19 cellular contexts compared by ENCODE assay signal in the genomic region with DNA sequence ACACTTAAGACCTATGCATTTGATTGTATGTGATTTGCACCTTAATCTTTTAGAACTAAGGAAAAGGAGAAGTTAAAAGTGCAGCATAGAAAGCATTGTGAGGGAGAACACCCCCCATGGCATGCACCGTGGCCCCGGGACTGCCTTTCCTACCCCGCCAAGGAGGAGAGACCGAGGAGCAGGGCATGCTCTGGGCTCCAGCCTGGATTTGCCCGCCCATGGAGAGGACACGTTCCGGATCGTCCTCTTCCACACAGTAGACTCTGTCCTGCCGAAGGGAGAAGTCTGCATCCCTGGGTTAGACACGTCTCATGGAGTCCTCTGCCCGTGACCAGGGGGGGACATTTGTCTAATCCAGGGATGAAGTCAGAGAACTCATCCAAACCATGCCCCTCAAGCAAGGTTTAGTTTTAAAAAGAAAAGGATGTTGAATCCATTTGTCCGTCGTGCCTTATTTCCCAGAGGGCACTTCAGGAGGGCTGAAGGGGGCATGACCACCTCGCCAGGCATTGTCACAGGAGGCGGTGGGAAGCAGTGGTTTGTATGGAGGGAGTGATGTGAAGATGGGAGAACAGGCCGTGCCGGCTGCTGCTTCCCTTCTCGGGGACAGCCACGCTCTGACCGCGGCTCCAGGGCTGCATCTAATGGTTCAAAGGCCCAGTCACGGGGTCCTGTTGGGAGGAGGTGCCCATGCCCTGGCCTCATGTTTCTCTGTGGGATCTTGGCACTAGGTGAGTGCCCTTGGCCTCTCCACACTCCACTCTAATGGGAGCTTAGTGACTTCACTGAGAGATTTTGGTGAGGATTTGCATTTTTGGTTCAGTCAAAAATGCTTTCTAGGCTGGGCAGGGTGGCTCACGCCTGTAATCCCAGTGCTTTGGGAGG.
DNase-seq lines count a peak whose midpoint lies in the region; ATAC-seq and TF ChIP-seq lines count a peak whose summit lies in the region.
"Had no signal": no experiment of that assay in that cellular context is flagged by ENCODE, and none has a peak within 500 bp of the region (broad histone marks: within the 10 kb centered on the region; RNA-seq: fewer than 3 reads in every experiment).

No MANE protein-coding gene starts in this region.

- H3K9me2 ChIP-seq in PC-3 (replicated peaks; ENCODE audit: low read length) = no peaks in the 10 kb centered on the region

- H3K4me2 ChIP-seq in PC-3 (ENCODE audit: low read length) = no peak overlapping the region
- H3K4me2 ChIP-seq: KMS-11 had no signal

- peak overlapping the region; percentile 29 for H3K27ac Mint-ChIP-seq in activated naive CD8-positive, alpha-beta T cell treated with anti-CD3 and anti-CD28 coated beads, Interleukin-2, amount 50 U/mL, for 24 hours
- H3K27ac Mint-ChIP-seq in activated naive CD8-positive, alpha-beta T cell treated with anti-CD3 and anti-CD28 coated beads for 36 hours = no peak overlapping the region
- H3K27ac Mint-ChIP-seq: B cell had no signal

- intact Hi-C loops in PC-3 (cut with micrococcal nuclease) = no loop called here
- intact Hi-C loops in right lobe of liver (cut with DNase I) = no loop called here
- intact Hi-C loops in aorta (cut with DNase I) = no loop called here

- peaks cover 5% of the 10 kb centered on the region for H3K27me3 Mint-ChIP-seq in activated naive CD8-positive, alpha-beta T cell treated with anti-CD3 and anti-CD28 coated beads, Interleukin-2, amount 50 U/mL, for 24 hours
- no peaks in the 10 kb centered on the region for H3K27me3 Mint-ChIP-seq in activated naive CD8-positive, alpha-beta T cell treated with anti-CD3 and anti-CD28 coated beads for 36 hours

- no peak for DNase-seq in activated naive CD8-positive, alpha-beta T cell treated with anti-CD3 and anti-CD28 coated beads, Interleukin-2, amount 50 U/mL, for 24 hours
- DNase-seq in activated naive CD8-positive, alpha-beta T cell treated with anti-CD3 and anti-CD28 coated beads for 36 hours = no peak
- DNase-seq in PC-3 (no peak), right lobe of liver (no peak), aorta (no peak), cerebellum (ENCODE audit: low spot score) (no peak), HCEC 1CT (no peak), NCI-H1105 treated with DMSO at 0.1 percent for 48 hours (lab: John Stamatoyannopoulos, UW) (no peak)
- DNase-seq: ACHN; CD4-positive, alpha-beta memory T cell; DMS79 treated with DMSO at 0.1 percent for 48 hours; GDM1; MM.1S; NCI-H1417 treated with DMSO at 0.1 percent for 48 hours; NCI-H2029; NCI-H510A treated with DMSO at 0.1 percent for 48 hours; RPMI8226 had no signal

- H3K4me3 Mint-ChIP-seq in activated naive CD8-positive, alpha-beta T cell treated with anti-CD3 and anti-CD28 coated beads, Interleukin-2, amount 50 U/mL, for 24 hours = no peak overlapping the region
- H3K4me3 Mint-ChIP-seq in activated naive CD8-positive, alpha-beta T cell treated with anti-CD3 and anti-CD28 coated beads for 36 hours = no peak overlapping the region
- H3K4me3 Mint-ChIP-seq: B cell had no signal

- no peak overlapping the region for H2AFZ ChIP-seq in PC-3 (ENCODE audit: low read length)

- POLR2A ChIA-PET in PC-3 (lab: Charles Lee; ENCODE audit: unreplicated experiment) = no interaction called here

- H3K4me3 ChIP-seq in PC-3 (ENCODE audit: low read length) = no peak overlapping the region
- no peak overlapping the region for H3K4me3 ChIP-seq in right lobe of liver
- H3K4me3 ChIP-seq in aorta (ENCODE audit: low read length in 2 of 2) = no peak overlapping the region

- WGBS in right lobe of liver (ENCODE audit: insufficient coverage, low coverage, low lambda C conversion rate, missing lambda C conversion rate) = 91% methylated on average over 14 of the region's 23 CpGs
- WGBS in aorta, 2 donors = 91% methylated on average over 23 of the region's 23 CpGs

- H3K36me3 ChIP-seq in PC-3 (ENCODE audit: low read depth, low read length) = peaks cover 26% of the 10 kb centered on the region; the same call in 1 of the 2 replicates
- peaks cover 0 to 20% (median 2%) of the 10 kb centered on the region in 4 donors for H3K36me3 ChIP-seq in right lobe of liver
- H3K36me3 ChIP-seq in aorta (ENCODE audit: control insufficient read depth in 1 of 2, insufficient read depth in 2 of 2, low read length in 1 of 2) = peaks cover 4 to 5% of the 10 kb centered on the region in 2 donors

- H4K20me1 ChIP-seq in PC-3 (ENCODE audit: low read length) = 0 out of 2 replicates have a peak, but pooled peaks cover 3% of the 10 kb centered on the region

- peaks cover 32% of the 10 kb centered on the region for H3K36me3 Mint-ChIP-seq in activated naive CD8-positive, alpha-beta T cell treated with anti-CD3 and anti-CD28 coated beads, Interleukin-2, amount 50 U/mL, for 24 hours (ENCODE audit: low read depth)
- peaks cover 28% of the 10 kb centered on the region for H3K36me3 Mint-ChIP-seq in activated naive CD8-positive, alpha-beta T cell treated with anti-CD3 and anti-CD28 coated beads for 36 hours

- CTCF ChIA-PET in PC-3 (lab: Charles Lee) = no interaction called here

- H3K9me3 ChIP-seq in PC-3 (ENCODE audit: low read length) (no peaks in the 10 kb centered on the region), right lobe of liver (no peaks in the 10 kb centered on the region), aorta (ENCODE audit: control insufficient read depth, low read length) (peaks cover 2% of the 10 kb centered on the region)

- no peak for ATAC-seq in activated naive CD8-positive, alpha-beta T cell treated with anti-CD3 and anti-CD28 coated beads, Interleukin-2, amount 50 U/mL, for 24 hours
- ATAC-seq in PC-3 = peak; percentile 31
- peak; percentile 19 to 51 (median 35) for ATAC-seq in right lobe of liver
- peak; percentile 52 for ATAC-seq in aorta (ENCODE audit: low FRiP score)

- no peaks in the 10 kb centered on the region for H3F3A ChIP-seq in PC-3 (ENCODE audit: low read length, unreplicated experiment)

- BruUV-seq in PC-3 (replicated peaks; lab: Mats Ljungman, UMichigan) = no TSS peak

- no peaks in the 10 kb centered on the region for H3K9me3 Mint-ChIP-seq in activated naive CD8-positive, alpha-beta T cell treated with anti-CD3 and anti-CD28 coated beads, Interleukin-2, amount 50 U/mL, for 24 hours
- no peaks in the 10 kb centered on the region for H3K9me3 Mint-ChIP-seq in activated naive CD8-positive, alpha-beta T cell treated with anti-CD3 and anti-CD28 coated beads for 36 hours

- H3K9ac ChIP-seq in PC-3 (ENCODE audit: low read length) = no peak overlapping the region
- H3K9ac ChIP-seq: KMS-11 had no signal

- TF ChIP-seq POLR2A in right lobe of liver (IDR thresholded peaks at IDR 0.05) = no peak

- no peak for TF ChIP-seq CTCF in PC-3 (conservative IDR thresholded peaks at IDR 0.05; ENCODE audit: low read depth, low read length)
- no peak for TF ChIP-seq CTCF in right lobe of liver (IDR thresholded peaks at IDR 0.05)

- no peaks in the 10 kb centered on the region for H3K79me2 ChIP-seq in PC-3 (ENCODE audit: low read length)

- H3K4me1 ChIP-seq in PC-3 (ENCODE audit: insufficient read depth, low read length) (no peaks in the 10 kb centered on the region), right lobe of liver (no peaks in the 10 kb centered on the region), aorta (ENCODE audit: control insufficient read depth in 1 of 2, insufficient read depth in 2 of 2, low read length in 2 of 2) (no peaks in the 10 kb centered on the region)

- H3K27me3 ChIP-seq in PC-3 (ENCODE audit: low read length) (no peaks in the 10 kb centered on the region), right lobe of liver (no peaks in the 10 kb centered on the region), aorta (ENCODE audit: control insufficient read depth in 1 of 2, insufficient read depth in 2 of 2, low read length in 1 of 2) (no peaks in the 10 kb centered on the region)

- no peaks in the 10 kb centered on the region for H3K4me1 Mint-ChIP-seq in activated naive CD8-positive, alpha-beta T cell treated with anti-CD3 and anti-CD28 coated beads, Interleukin-2, amount 50 U/mL, for 24 hours
- no peaks in the 10 kb centered on the region for H3K4me1 Mint-ChIP-seq in activated naive CD8-positive, alpha-beta T cell treated with anti-CD3 and anti-CD28 coated beads for 36 hours
- H3K4me1 Mint-ChIP-seq: B cell; CD4-positive, alpha-beta memory T cell had no signal

- no peak overlapping the region for H3K27ac ChIP-seq in PC-3 (ENCODE audit: low read length)
- no peak overlapping the region for H3K27ac ChIP-seq in right lobe of liver
- H3K27ac ChIP-seq in aorta (ENCODE audit: low read depth in 1 of 2, low read length in 2 of 2) = no peak overlapping the region
- H3K27ac ChIP-seq: KMS-11 had no signal
